2 cellular contexts compared by ENCODE assay signal in the genomic region with DNA sequence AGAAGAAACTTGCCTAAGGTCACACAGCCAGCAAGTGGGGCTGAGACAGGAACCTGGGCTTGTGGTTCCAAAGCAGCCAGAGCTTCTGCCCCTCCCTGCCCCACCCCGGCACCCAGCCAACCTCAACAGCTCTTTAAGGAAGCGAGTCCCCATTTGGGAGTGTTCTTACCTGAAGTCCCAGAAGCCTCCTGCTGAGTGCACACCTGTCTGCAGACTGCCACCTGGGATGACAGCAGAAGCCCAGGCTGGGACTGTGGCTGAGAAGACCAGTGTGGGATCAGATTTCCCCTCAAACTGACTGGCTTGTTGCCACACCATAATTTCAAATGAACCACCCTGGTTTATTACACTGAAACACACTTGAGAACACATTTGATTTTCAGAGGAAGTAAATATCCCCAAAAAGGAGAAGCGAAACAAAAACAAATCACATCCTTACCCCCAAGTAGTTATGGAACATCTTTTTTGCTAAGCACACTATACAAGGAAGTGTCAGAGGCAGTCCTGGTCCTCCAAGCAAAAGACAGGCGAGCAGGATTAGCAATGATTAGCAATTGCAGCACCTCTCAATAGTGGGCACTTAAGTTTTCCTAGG.
TF ChIP-seq lines count a peak whose summit lies in the region.

No MANE protein-coding gene starts in this region.

TF ChIP-seq in A549, 52 proteins besides CTCF, POLR2A, EP300 and RAD21 (continued from another document):
- TF ChIP-seq BCL3 (IDR thresholded peaks at IDR 0.05) = no peak
- TF ChIP-seq, protein P1, sequence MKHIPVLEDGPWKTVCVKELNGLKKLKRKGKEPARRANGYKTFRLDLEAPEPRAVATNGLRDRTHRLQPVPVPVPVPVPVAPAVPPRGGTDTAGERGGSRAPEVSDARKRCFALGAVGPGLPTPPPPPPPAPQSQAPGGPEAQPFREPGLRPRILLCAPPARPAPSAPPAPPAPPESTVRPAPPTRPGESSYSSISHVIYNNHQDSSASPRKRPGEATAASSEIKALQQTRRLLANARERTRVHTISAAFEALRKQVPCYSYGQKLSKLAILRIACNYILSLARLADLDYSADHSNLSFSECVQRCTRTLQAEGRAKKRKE (CRISPR knock-in tag; IDR thresholded peaks at IDR 0.05; ENCODE audit: low read depth) = no peak
- no peak for TF ChIP-seq ZNF302 (CRISPR knock-in tag; IDR thresholded peaks at IDR 0.05)
- no peak for TF ChIP-seq SMC3 (IDR thresholded peaks at IDR 0.05)
- no peak for TF ChIP-seq RNF2 (IDR thresholded peaks at IDR 0.05; ENCODE audit: borderline replicate concordance, low read depth)
- TF ChIP-seq FOXS1 (CRISPR knock-in tag; IDR thresholded peaks at IDR 0.05) = no peak
- TF ChIP-seq PHF8 (IDR thresholded peaks at IDR 0.05; ENCODE audit: borderline replicate concordance, low read depth) = no peak
- TF ChIP-seq SREBF2 (IDR thresholded peaks at IDR 0.05) = no peak
- TF ChIP-seq, protein P2, sequence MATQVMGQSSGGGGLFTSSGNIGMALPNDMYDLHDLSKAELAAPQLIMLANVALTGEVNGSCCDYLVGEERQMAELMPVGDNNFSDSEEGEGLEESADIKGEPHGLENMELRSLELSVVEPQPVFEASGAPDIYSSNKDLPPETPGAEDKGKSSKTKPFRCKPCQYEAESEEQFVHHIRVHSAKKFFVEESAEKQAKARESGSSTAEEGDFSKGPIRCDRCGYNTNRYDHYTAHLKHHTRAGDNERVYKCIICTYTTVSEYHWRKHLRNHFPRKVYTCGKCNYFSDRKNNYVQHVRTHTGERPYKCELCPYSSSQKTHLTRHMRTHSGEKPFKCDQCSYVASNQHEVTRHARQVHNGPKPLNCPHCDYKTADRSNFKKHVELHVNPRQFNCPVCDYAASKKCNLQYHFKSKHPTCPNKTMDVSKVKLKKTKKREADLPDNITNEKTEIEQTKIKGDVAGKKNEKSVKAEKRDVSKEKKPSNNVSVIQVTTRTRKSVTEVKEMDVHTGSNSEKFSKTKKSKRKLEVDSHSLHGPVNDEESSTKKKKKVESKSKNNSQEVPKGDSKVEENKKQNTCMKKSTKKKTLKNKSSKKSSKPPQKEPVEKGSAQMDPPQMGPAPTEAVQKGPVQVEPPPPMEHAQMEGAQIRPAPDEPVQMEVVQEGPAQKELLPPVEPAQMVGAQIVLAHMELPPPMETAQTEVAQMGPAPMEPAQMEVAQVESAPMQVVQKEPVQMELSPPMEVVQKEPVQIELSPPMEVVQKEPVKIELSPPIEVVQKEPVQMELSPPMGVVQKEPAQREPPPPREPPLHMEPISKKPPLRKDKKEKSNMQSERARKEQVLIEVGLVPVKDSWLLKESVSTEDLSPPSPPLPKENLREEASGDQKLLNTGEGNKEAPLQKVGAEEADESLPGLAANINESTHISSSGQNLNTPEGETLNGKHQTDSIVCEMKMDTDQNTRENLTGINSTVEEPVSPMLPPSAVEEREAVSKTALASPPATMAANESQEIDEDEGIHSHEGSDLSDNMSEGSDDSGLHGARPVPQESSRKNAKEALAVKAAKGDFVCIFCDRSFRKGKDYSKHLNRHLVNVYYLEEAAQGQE (IDR thresholded peaks at IDR 0.05) = no peak
- no peak for TF ChIP-seq FOSL2 (IDR thresholded peaks at IDR 0.05)
- no peak for TF ChIP-seq FOSL2 (CRISPR knock-in tag; IDR thresholded peaks at IDR 0.05)
- no peak for TF ChIP-seq TFCP2L1 (CRISPR knock-in tag; IDR thresholded peaks at IDR 0.05)
- no peak for TF ChIP-seq HEYL (CRISPR knock-in tag; IDR thresholded peaks at IDR 0.05)

TF ChIP-seq in GM12878, 131 proteins besides CTCF, POLR2A, EP300 and RAD21 (continued from another document and continues in another):
- TF ChIP-seq BHLHE40 (IDR thresholded peaks at IDR 0.05; ENCODE audit: borderline replicate concordance in 1 of 2, low read depth in 2 of 2, low read length in 1 of 2) = peak in 1 of 2 experiments; percentile 33; a peak in 1 of 4 replicates
- TF ChIP-seq USF2 (IDR thresholded peaks at IDR 0.05; ENCODE audit: borderline replicate concordance, low read depth, low read length) = no peak
- TF ChIP-seq PAX5 (IDR thresholded peaks at IDR 0.05; ENCODE audit: borderline replicate concordance, low read depth, low read length) = peak; percentile 10; the same call in 1 of the 2 replicates
- no peak for TF ChIP-seq SMC3 (IDR thresholded peaks at IDR 0.05; ENCODE audit: borderline replicate concordance, low read length)
- TF ChIP-seq PRDM15 (CRISPR knock-in tag; IDR thresholded peaks at IDR 0.05) = no peak
- TF ChIP-seq IRF4 (IDR thresholded peaks at IDR 0.05; ENCODE audit: low read depth, low read length) = no peak
- TF ChIP-seq NBN (IDR thresholded peaks at IDR 0.05) = no peak
- TF ChIP-seq WRNIP1 (IDR thresholded peaks at IDR 0.05; ENCODE audit: borderline replicate concordance, low read depth, low read length) = no peak
- TF ChIP-seq ATF2 (IDR thresholded peaks at IDR 0.05; ENCODE audit: low read length) = 0 out of 2 replicates have a peak, but pooled peaks have one; percentile 39
- no peak for TF ChIP-seq CBX3 (IDR thresholded peaks at IDR 0.05; ENCODE audit: borderline replicate concordance, low read depth)
- no peak for TF ChIP-seq SIN3A (IDR thresholded peaks at IDR 0.05; ENCODE audit: low read depth, low read length)
- TF ChIP-seq YBX1 (IDR thresholded peaks at IDR 0.05) = no peak
- no peak for TF ChIP-seq E2F4 (IDR thresholded peaks at IDR 0.05; ENCODE audit: low read depth, low read length)
- TF ChIP-seq MLLT1 (IDR thresholded peaks at IDR 0.05) = no peak
- TF ChIP-seq SMAD1 (IDR thresholded peaks at IDR 0.05; ENCODE audit: low read depth, partially characterized antibody) = peak; percentile 85
- TF ChIP-seq IKZF2 (IDR thresholded peaks at IDR 0.05) = peak; percentile 85 to 86
- TF ChIP-seq SMAD5 (IDR thresholded peaks at IDR 0.05; ENCODE audit: low read depth) = no peak
- no peak for TF ChIP-seq EZH2 (IDR thresholded peaks at IDR 0.05; ENCODE audit: borderline replicate concordance, control insufficient read depth, low read depth, low read length)
- TF ChIP-seq MTA3 (IDR thresholded peaks at IDR 0.05; ENCODE audit: borderline replicate concordance, low read length) = no peak
- peak; percentile 43; the same call in 1 of the 2 replicates for TF ChIP-seq RUNX3 (IDR thresholded peaks at IDR 0.05; ENCODE audit: low read length)
- no peak for TF ChIP-seq MYC (IDR thresholded peaks at IDR 0.05; ENCODE audit: insufficient read depth, insufficient read length, insufficient replicate concordance, low read length, severe bottlenecking)
- no peak for TF ChIP-seq MYB (IDR thresholded peaks at IDR 0.05; ENCODE audit: borderline replicate concordance, low read depth, low read length)
- no peak for TF ChIP-seq ZNF592 (IDR thresholded peaks at IDR 0.05)
- TF ChIP-seq CEBPZ (IDR thresholded peaks at IDR 0.05; ENCODE audit: low read depth, low read length) = no peak
